ENCODE assay signal across 1 cellular context in genomic region chr12:103745962-103746361, GRCh38.
TF ChIP-seq lines count a peak whose summit lies in the region.

No MANE protein-coding gene starts in this region.

TF ChIP-seq in H1, 55 proteins besides CTCF, POLR2A, EP300 and RAD21 (continued from another document):
- no peak for TF ChIP-seq POLR2AphosphoS5 (IDR thresholded peaks at IDR 0.05; ENCODE audit: low read depth, low read length)
